In genomic region chr13:30110301-30111070, GRCh38 we compare ENCODE assay signal across 16 cellular contexts.
"Had no signal": no experiment of that assay in that cellular context is flagged by ENCODE, and none has a peak within 500 bp of the region (broad histone marks: within the 10 kb centered on the region; RNA-seq: fewer than 3 reads in every experiment).

No MANE protein-coding gene starts in this region.

- DNase-seq: activated CD4-positive, alpha-beta T cell treated with anti-CD3 and anti-CD28 coated beads, Interleukin-2, amount 50 U/mL, for 4 hours; activated CD8-positive, alpha-beta memory T cell treated with anti-CD3 and anti-CD28 coated beads, Interleukin-2, amount 10 ng/mL, durations not matched to agents 7 days and 5 days; activated effector memory CD4-positive, alpha-beta T cell treated with anti-CD3 and anti-CD28 coated beads, Interleukin-2, amount 50 U/mL, for 16 hours; activated T-cell treated with anti-CD3 and anti-CD28 coated beads, Interleukin-2, amount 50 U/mL, for 24 hours; amygdala; brain microvascular endothelial cell; midbrain; nucleus accumbens; stimulated activated CD4-positive, alpha-beta T cell treated with anti-CD3 and anti-CD28 coated beads, Interleukin-4, amount 100 ng/mL, for 1 hour; stimulated activated CD8-positive, alpha-beta memory T cell treated with anti-CD3 and anti-CD28 coated beads, Interleukin-4, amount 100 ng/mL, for 48 hours; stimulated activated naive CD8-positive, alpha-beta T cell treated with anti-CD3 and anti-CD28 coated beads, Interleukin-15, Interleukin-2, amounts not matched to agents 100 U/mL and 50 U/mL, for 24 hours; SW 1271 had no signal

- H3K27me3 ChIP-seq: brain microvascular endothelial cell, esophagus muscularis mucosa had no signal

- H3K36me3 ChIP-seq: brain microvascular endothelial cell, esophagus muscularis mucosa had no signal

- H3K9me3 ChIP-seq: esophagus muscularis mucosa had no signal

- H3K36me3 Mint-ChIP-seq: activated CD8-positive, alpha-beta memory T cell treated with anti-CD3 and anti-CD28 coated beads, Interleukin-2, amount 10 ng/mL, durations not matched to agents 7 days and 5 days; activated naive CD8-positive, alpha-beta T cell had no signal

- ATAC-seq: activated CD4-positive, CD25-positive, alpha-beta regulatory T cell treated with anti-CD3 and anti-CD28 coated beads, Interleukin-2, amount 50 U/mL, for 24 hours; activated CD8-positive, alpha-beta memory T cell treated with anti-CD3 and anti-CD28 coated beads, Interleukin-2, amount 10 ng/mL, durations not matched to agents 7 days and 5 days; stimulated activated naive CD8-positive, alpha-beta T cell treated with anti-CD3 and anti-CD28 coated beads, Interleukin-15, Interleukin-2, amounts not matched to agents 100 U/mL and 50 U/mL, for 24 hours had no signal

- H3K27ac ChIP-seq: brain microvascular endothelial cell, esophagus muscularis mucosa had no signal

- H3K27me3 Mint-ChIP-seq: activated CD8-positive, alpha-beta memory T cell treated with anti-CD3 and anti-CD28 coated beads, Interleukin-2, amount 10 ng/mL, durations not matched to agents 7 days and 5 days; activated T-cell treated with anti-CD3 and anti-CD28 coated beads, Interleukin-2, amount 50 U/mL, for 24 hours had no signal

- H3K9me3 Mint-ChIP-seq: activated T-cell treated with anti-CD3 and anti-CD28 coated beads, Interleukin-2, amount 50 U/mL, for 24 hours; T-helper 2 cell treated with Interferon-gamma antibody and Interleukin-4, amounts not matched to agents 5 μg/mL and 100 μg/mL, for 36 hours had no signal

- H3K4me3 ChIP-seq: esophagus muscularis mucosa had no signal

- H3K27ac Mint-ChIP-seq: activated CD8-positive, alpha-beta memory T cell treated with anti-CD3 and anti-CD28 coated beads, Interleukin-2, amount 10 ng/mL, durations not matched to agents 7 days and 5 days; activated naive CD8-positive, alpha-beta T cell; activated T-cell treated with anti-CD3 and anti-CD28 coated beads, Interleukin-2, amount 50 U/mL, for 24 hours; T-helper 2 cell treated with Interferon-gamma antibody and Interleukin-4, amounts not matched to agents 5 μg/mL and 100 μg/mL, for 36 hours had no signal

- H3K4me3 Mint-ChIP-seq: activated CD8-positive, alpha-beta memory T cell treated with anti-CD3 and anti-CD28 coated beads, Interleukin-2, amount 10 ng/mL, durations not matched to agents 7 days and 5 days; activated naive CD8-positive, alpha-beta T cell; activated T-cell treated with anti-CD3 and anti-CD28 coated beads, Interleukin-2, amount 50 U/mL, for 24 hours; T-helper 2 cell treated with Interferon-gamma antibody and Interleukin-4, amounts not matched to agents 5 μg/mL and 100 μg/mL, for 36 hours had no signal
